Comparison of ENCODE assay signal across 13 cellular contexts in genomic region chr3:194265996-194266657, GRCh38.
DNase-seq lines count a peak whose midpoint lies in the region; ATAC-seq, FAIRE-seq and TF ChIP-seq lines count a peak whose summit lies in the region.
"Had no signal": no experiment of that assay in that cellular context is flagged by ENCODE, and none has a peak within 500 bp of the region (broad histone marks: within the 10 kb centered on the region; RNA-seq: fewer than 3 reads in every experiment).

No MANE protein-coding gene starts in this region.

- intact Hi-C loops in K562 (cut with micrococcal nuclease) (no loop called here), right lobe of liver (cut with DNase I) (loop anchor here in 1 of 2 donors (10.0 kb wide), 1 partner anchor 111 kb away; no protein-coding TSS in a partner anchor), spleen (cut with DNase I; ENCODE audit: low total_unique reads) (loop anchor here (10.0 kb wide), 1 partner anchor 71 kb away; no protein-coding TSS in a partner anchor)

- H3K36me3 ChIP-seq in K562 (ENCODE audit: control insufficient read depth, insufficient read depth, low read length) = no peaks in the 10 kb centered on the region
- H3K36me3 ChIP-seq in right lobe of liver = no peaks in the 10 kb centered on the region
- no peaks in the 10 kb centered on the region for H3K36me3 ChIP-seq in spleen
- H3K36me3 ChIP-seq: tibial nerve had no signal

- H3K9ac ChIP-seq in K562 (ENCODE audit: insufficient read depth in 1 of 2, low read depth in 2 of 2, low read length in 2 of 2) = peak overlapping the region in 1 of 2 experiments; percentile 61; a peak in 2 of 4 replicates

- H3K4me3 ChIP-seq in K562 = no peak overlapping the region
- no peak overlapping the region for H3K4me3 ChIP-seq in right lobe of liver
- no peak overlapping the region for H3K4me3 ChIP-seq in spleen
- H3K4me3 ChIP-seq: GM12878, lung had no signal

- H3K27me3 ChIP-seq in K562 (ENCODE audit: control insufficient read depth in 2 of 2, insufficient read depth in 2 of 2, low read length in 2 of 2) (no peaks in the 10 kb centered on the region), right lobe of liver (no peaks in the 10 kb centered on the region), spleen (replicated peaks in 1 of 7) (peaks cover 0 to 26% (median 0%) of the 10 kb centered on the region in 7 donors)
- H3K27me3 ChIP-seq: tibial nerve had no signal

- CTCF ChIA-PET in K562 (lab: Yijun Ruan, JAX; ENCODE audit: low intra/inter-chr PET ratio) = no interaction called here

- H3K9me3 ChIP-seq in K562 (replicated peaks; ENCODE audit: control insufficient read depth, insufficient read depth, low read depth, low read length) (no peaks in the 10 kb centered on the region), right lobe of liver (no peaks in the 10 kb centered on the region), spleen (no peaks in the 10 kb centered on the region)
- H3K9me3 ChIP-seq: tibial nerve had no signal

- 0 out of 2 replicates have a peak overlapping the region, but pooled peaks have one; percentile 5 for H2AFZ ChIP-seq in K562 (ENCODE audit: low read depth, low read length)

- peak; percentile 91 for DNase-seq in NCI-H1694 treated with DMSO at 0.1 percent for 48 hours (lab: John Stamatoyannopoulos, UW)
- no peak for DNase-seq in NCI-H1694 (lab: John Stamatoyannopoulos, UW)
- no peak for DNase-seq in K562 (ENCODE audit: extremely low read depth in 1 of 4, low spot score in 3 of 4)
- no peak for DNase-seq in right lobe of liver
- DNase-seq in spleen = no peak
- no peak for DNase-seq in COLO668 (lab: John Stamatoyannopoulos, UW; ENCODE audit: unreplicated experiment)
- no peak for DNase-seq in NCI-H1092 (lab: John Stamatoyannopoulos, UW)
- no peak for DNase-seq in activated naive CD4-positive, alpha-beta T cell treated with Interleukin-2 at 50 U/mL for 16 hours
- DNase-seq: NCI-H187 had no signal

- FAIRE-seq in K562 (lab: Jason Lieb, UNC) = no peak
- FAIRE-seq: A204.1, GM12878 had no signal

- no peak overlapping the region for H3K4me2 ChIP-seq in K562 (ENCODE audit: insufficient read depth, low read length)

- in situ Hi-C loops in K562 (cut with MboI) = no loop called here

- POLR2A ChIA-PET in K562 (lab: Yijun Ruan, JAX) = interaction anchor here (0.6 to 3.0 kb wide), 5 partner anchors 9 to 533 kb away, joined by 3 to 14 read pairs (median 3); no protein-coding TSS in a partner anchor

- no peak for TF ChIP-seq RAD21 in K562 (CRISPR knock-in tag; conservative IDR thresholded peaks at IDR 0.05 in 1 of 2, IDR thresholded peaks at IDR 0.05 in 1 of 2)

- WGBS in K562 (ENCODE audit: insufficient coverage, low coverage, missing lambda C conversion rate) = 62% methylated on average over 7 of the region's 7 CpGs
- 69% methylated on average over 3 of the region's 7 CpGs for WGBS in right lobe of liver (ENCODE audit: insufficient coverage, low coverage, low lambda C conversion rate, missing lambda C conversion rate)
- 65 to 80% (median 76%) methylated on average over 7 of the region's 7 CpGs for WGBS in spleen, 5 donors

- H3K79me2 ChIP-seq in K562 (ENCODE audit: control insufficient read depth, insufficient read depth, low read length) = no peaks in the 10 kb centered on the region

- H3K27ac ChIP-seq in K562 (ENCODE audit: extremely low read depth, low read depth, low read length) (no peak overlapping the region), right lobe of liver (peak overlapping the region; percentile 24 to 75 (median 63)), spleen (peak overlapping the region in 6 of 8 donors; percentile 26 to 72 (median 62))

- no peaks in the 10 kb centered on the region for H3K9me1 ChIP-seq in K562 (ENCODE audit: control insufficient read depth, insufficient read depth, low read length)

- TF ChIP-seq CTCF in K562 (IDR thresholded peaks at IDR 0.05 in 2 of 3, conservative IDR thresholded peaks at IDR 0.05 in 1 of 3; ENCODE audit: insufficient read depth in 2 of 3, low read depth in 1 of 3, low read length in 3 of 3) = no peak
- TF ChIP-seq CTCF in right lobe of liver (IDR thresholded peaks at IDR 0.05) = no peak
- no peak for TF ChIP-seq CTCF in spleen (IDR thresholded peaks at IDR 0.05 in 8 of 11, conservative IDR thresholded peaks at IDR 0.05 in 3 of 11)

- BruUV-seq in K562 (replicated peaks; lab: Mats Ljungman, UMichigan) = no TSS peak

- TF ChIP-seq EP300 in K562 (IDR thresholded peaks at IDR 0.05; ENCODE audit: low read length) = no peak

- H4K20me1 ChIP-seq in K562 (replicated peaks; ENCODE audit: control insufficient read depth, insufficient read depth, low read length) = no peaks in the 10 kb centered on the region

- ATAC-seq in K562 (no peak), right lobe of liver (no peak)
- ATAC-seq: GM12878 had no signal

- H3K4me1 ChIP-seq in K562 (replicated peaks in 1 of 2; ENCODE audit: control insufficient read depth in 2 of 2, insufficient read depth in 2 of 2, low read length in 2 of 2) (peaks cover 16 to 36% of the 10 kb centered on the region in 2 experiments), right lobe of liver (peaks cover 0 to 48% (median 21%) of the 10 kb centered on the region in 4 donors), spleen (peaks cover 10 to 63% (median 51%) of the 10 kb centered on the region in 6 donors)

- TF ChIP-seq POLR2A in K562 (conservative IDR thresholded peaks at IDR 0.05) = no peak
- TF ChIP-seq POLR2A in right lobe of liver (IDR thresholded peaks at IDR 0.05) = no peak
- TF ChIP-seq POLR2A in spleen (IDR thresholded peaks at IDR 0.05) = no peak

TF ChIP-seq in K562, 482 proteins besides CTCF, POLR2A, EP300 and RAD21:
- TF ChIP-seq RBM25 (IDR thresholded peaks at IDR 0.05; ENCODE audit: low read depth, low read length, severe bottlenecking) (peak; percentile 35), ZBTB40 (IDR thresholded peaks at IDR 0.05) (no peak), ZBTB40 (CRISPR knock-in tag; IDR thresholded peaks at IDR 0.05) (no peak)
